In the genomic region with DNA sequence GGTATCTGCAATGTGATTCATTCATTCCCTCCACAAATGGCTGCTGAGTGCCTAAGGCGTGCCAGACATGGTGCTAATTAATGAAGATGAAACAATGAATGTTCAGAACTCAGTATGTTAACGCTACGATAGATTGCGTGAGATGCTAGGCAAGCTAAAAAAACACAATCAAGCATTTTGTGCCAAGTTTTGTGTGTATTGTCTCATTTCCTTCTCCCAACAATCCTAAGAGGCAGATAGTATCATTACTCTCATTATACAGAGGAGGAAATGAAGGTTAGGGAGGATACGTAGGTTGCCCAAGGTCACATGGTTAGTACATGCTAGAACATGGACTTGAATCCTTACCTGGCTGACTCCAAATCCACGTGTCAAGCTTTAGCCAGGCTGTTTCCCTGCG, we compare ENCODE assay signal across 19 cellular contexts.
"Had no signal": no experiment of that assay in that cellular context is flagged by ENCODE, and none has a peak within 500 bp of the region (broad histone marks: within the 10 kb centered on the region; RNA-seq: fewer than 3 reads in every experiment).

No MANE protein-coding gene starts in this region.

- DNase-seq: central memory CD4-positive, alpha-beta T cell; effector memory CD4-positive, alpha-beta T cell; erythroblast; foreskin melanocyte; islet precursor cell; mucosa of descending colon; naive thymus-derived CD8-positive, alpha-beta T cell; psoas muscle; retina; sigmoid colon; stimulated activated CD4-positive, alpha-beta T cell treated with anti-CD3 and anti-CD28 coated beads, Interleukin-12 subunit alpha, Interleukin-12 subunit beta, amount 100 ng/mL, for 4 hours; stimulated activated naive CD8-positive, alpha-beta T cell treated with anti-CD3 and anti-CD28 coated beads, Interleukin-15, Interleukin-2, amounts not matched to agents 100 U/mL and 50 U/mL, for 24 hours; thyroid gland; uterus had no signal

- H3K36me3 ChIP-seq: neutrophil, sigmoid colon, suprapubic skin, thyroid gland, uterus had no signal

- ATAC-seq: mucosa of descending colon; naive thymus-derived CD8-positive, alpha-beta T cell; psoas muscle; stimulated activated effector memory CD8-positive, alpha-beta T cell treated with anti-CD3 and anti-CD28 coated beads, Interleukin-12 subunit alpha, Interleukin-12 subunit beta, amount 100 ng/mL, for 72 hours; stimulated activated naive CD8-positive, alpha-beta T cell treated with anti-CD3 and anti-CD28 coated beads, Interleukin-15, Interleukin-2, amounts not matched to agents 100 U/mL and 50 U/mL, for 24 hours had no signal

- H3K9me3 ChIP-seq: mucosa of descending colon, neutrophil, psoas muscle, sigmoid colon, suprapubic skin, thyroid gland, uterus had no signal

- H3K4me1 ChIP-seq: psoas muscle, sigmoid colon, suprapubic skin, thyroid gland, uterus had no signal

- H3K27ac ChIP-seq: coronary artery, neutrophil, psoas muscle, sigmoid colon, suprapubic skin, thyroid gland, uterus had no signal

- H3K4me3 ChIP-seq: coronary artery, mucosa of descending colon, psoas muscle, sigmoid colon, skin epidermis, suprapubic skin, thyroid gland, uterus had no signal

- H3K27me3 ChIP-seq: neutrophil, sigmoid colon, suprapubic skin, thyroid gland, uterus had no signal
